Comparison of ENCODE assay signal across 20 cellular contexts in the genomic region with DNA sequence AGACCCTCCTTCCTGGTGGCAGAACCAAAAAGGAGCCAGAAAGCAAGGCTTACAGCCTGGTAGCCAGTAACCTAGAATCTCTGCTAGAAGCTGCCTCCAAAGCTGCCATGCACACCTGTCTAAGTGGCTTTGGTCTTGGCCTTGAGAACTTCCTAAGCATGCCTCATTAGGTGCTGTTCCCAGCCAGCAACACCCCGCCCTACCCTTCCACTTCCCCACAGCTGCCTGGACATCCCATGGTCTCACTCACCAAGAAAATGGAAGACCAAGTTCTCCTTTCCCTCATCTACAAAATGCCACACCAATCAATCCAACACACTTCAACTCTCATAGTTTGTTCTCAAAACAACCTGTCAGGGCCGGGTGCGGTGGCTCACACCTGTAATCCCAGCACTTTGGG. TPM values are rescaled to one million over a fixed set of nuclear protein-coding genes. Genes with fewer than 3 reads are reported as not detected.
DNase-seq lines count a peak whose midpoint lies in the region; ATAC-seq and TF ChIP-seq lines count a peak whose summit lies in the region.
"Had no signal": no experiment of that assay in that cellular context is flagged by ENCODE, and none has a peak within 500 bp of the region (broad histone marks: within the 10 kb centered on the region; RNA-seq: fewer than 3 reads in every experiment).

No MANE protein-coding gene starts in this region.

- H3K27me3 ChIP-seq in left ventricle myocardium inferior (ENCODE audit: low read depth) (no peaks in the 10 kb centered on the region), heart left ventricle (no peaks in the 10 kb centered on the region)
- H3K27me3 ChIP-seq in naive thymus-derived CD4-positive, alpha-beta T cell (ENCODE audit: control insufficient read depth in 2 of 2, insufficient read depth in 2 of 2, low read length in 2 of 2): no peaks in the 10 kb centered on the region

- H3K9me3 Mint-ChIP-seq in chondrocyte (ENCODE audit: low read depth): no peaks in the 10 kb centered on the region
- peaks cover 0 to 2% (median 0%) of the 10 kb centered on the region in 11 donors for H3K9me3 Mint-ChIP-seq in naive thymus-derived CD4-positive, alpha-beta T cell
- H3K9me3 Mint-ChIP-seq: activated T-helper 2 cell treated with anti-CD3 and anti-CD28 coated beads, Interferon-gamma antibody, Interleukin-2, Interleukin-4, amounts not matched to agents 10 μg/mL and 5 μg/mL and 100 μg/mL, durations not matched to agents 14 hours and 24 hours and 36 hours; CD4-positive, alpha-beta memory T cell; central memory CD8-positive, alpha-beta T cell had no signal

- ATAC-seq in heart left ventricle: no peak
- ATAC-seq in naive thymus-derived CD4-positive, alpha-beta T cell: no peak
- no peak for ATAC-seq in GM21390 (IDR thresholded peaks at IDR 0.05; ENCODE audit: unreplicated experiment)
- no peak for ATAC-seq in GM21367 (IDR thresholded peaks at IDR 0.05; ENCODE audit: unreplicated experiment)

- no peaks in the 10 kb centered on the region for H3K9me3 ChIP-seq in left ventricle myocardium inferior (replicated peaks)
- no peaks in the 10 kb centered on the region for H3K9me3 ChIP-seq in heart left ventricle
- H3K9me3 ChIP-seq in naive thymus-derived CD4-positive, alpha-beta T cell (ENCODE audit: control insufficient read depth in 2 of 3, low read length in 3 of 3): no peaks in the 10 kb centered on the region

- 89 to 95% (median 92%) methylated on average over 3 of the region's 3 CpGs for WGBS in heart left ventricle, 4 donors

- peaks cover 46% of the 10 kb centered on the region for H3K4me1 Mint-ChIP-seq in chondrocyte (ENCODE audit: low read depth)
- H3K4me1 Mint-ChIP-seq in naive thymus-derived CD4-positive, alpha-beta T cell: peaks cover 52 to 86% (median 81%) of the 10 kb centered on the region in 7 donors

- peaks cover 1% of the 10 kb centered on the region for H3K36me3 Mint-ChIP-seq in chondrocyte (ENCODE audit: low read depth)
- H3K36me3 Mint-ChIP-seq in naive thymus-derived CD4-positive, alpha-beta T cell: peaks cover 0 to 7% (median 7%) of the 10 kb centered on the region in 5 donors

- H3K36me3 ChIP-seq in left ventricle myocardium inferior: no peaks in the 10 kb centered on the region
- peaks cover 0 to 7% (median 0%) of the 10 kb centered on the region in 9 donors for H3K36me3 ChIP-seq in heart left ventricle
- H3K36me3 ChIP-seq in naive thymus-derived CD4-positive, alpha-beta T cell (ENCODE audit: control insufficient read depth in 2 of 3, insufficient read depth in 3 of 3, low read length in 3 of 3): peaks cover 0 to 6% (median 0%) of the 10 kb centered on the region in 3 experiments

- H3K4me1 ChIP-seq in left ventricle myocardium inferior: peaks cover 98% of the 10 kb centered on the region
- H3K4me1 ChIP-seq in heart left ventricle: peaks cover 4 to 88% (median 66%) of the 10 kb centered on the region in 12 donors
- peaks cover 14 to 15% of the 10 kb centered on the region in 2 donors for H3K4me1 ChIP-seq in naive thymus-derived CD4-positive, alpha-beta T cell (ENCODE audit: control insufficient read depth in 2 of 2, insufficient read depth in 2 of 2, low read length in 2 of 2)

- POLR2A ChIA-PET in naive thymus-derived CD4-positive, alpha-beta T cell (lab: Charles Lee): no interaction called here

- H3K4me3 ChIP-seq in left ventricle myocardium inferior (no peak overlapping the region), heart left ventricle (peak overlapping the region in 1 of 12 donors; percentile 90)
- H3K4me3 ChIP-seq in naive thymus-derived CD4-positive, alpha-beta T cell (ENCODE audit: low read length): no peak overlapping the region
- H3K4me3 ChIP-seq: smooth muscle cell had no signal

- no peak overlapping the region for H3K4me3 Mint-ChIP-seq in chondrocyte (ENCODE audit: unreplicated experiment)
- H3K4me3 Mint-ChIP-seq in naive thymus-derived CD4-positive, alpha-beta T cell: peak overlapping the region in 6 of 10 donors; percentile 5 to 55 (median 36)
- H3K4me3 Mint-ChIP-seq: activated CD4-positive, alpha-beta T cell treated with anti-CD3 and anti-CD28 coated beads, Interleukin-2, amount 10 ng/mL, durations not matched to agents 24 days and 14 days; central memory CD8-positive, alpha-beta T cell had no signal

- CTCF ChIA-PET in naive thymus-derived CD4-positive, alpha-beta T cell (lab: Charles Lee): no interaction called here

- TF ChIP-seq CTCF in left ventricle myocardium inferior (IDR thresholded peaks at IDR 0.05; ENCODE audit: borderline replicate concordance) (no peak), heart left ventricle (IDR thresholded peaks at IDR 0.05) (no peak), chondrocyte (IDR thresholded peaks at IDR 0.05) (no peak)

- H3K27me3 Mint-ChIP-seq in chondrocyte (ENCODE audit: low read depth): no peaks in the 10 kb centered on the region
- H3K27me3 Mint-ChIP-seq in naive thymus-derived CD4-positive, alpha-beta T cell: no peaks in the 10 kb centered on the region
- H3K27me3 Mint-ChIP-seq: activated CD4-positive, alpha-beta T cell treated with anti-CD3 and anti-CD28 coated beads, Interleukin-2, amount 10 ng/mL, durations not matched to agents 24 days and 14 days; CD4-positive, alpha-beta memory T cell; central memory CD8-positive, alpha-beta T cell had no signal

- intact Hi-C loops in left ventricle myocardium inferior (cut with micrococcal nuclease) (no loop called here), heart left ventricle (cut with DNase I) (no loop called here)
- intact Hi-C loops in naive thymus-derived CD4-positive, alpha-beta T cell (cut with micrococcal nuclease): no loop called here

- DNase-seq in left ventricle myocardium inferior (no peak), heart left ventricle (no peak), chondrocyte (ENCODE audit: low spot score) (peak; percentile 27), GM03348 (ENCODE audit: low spot score) (no peak), NCI-H1092 treated with DMSO at 0.1 percent for 48 hours (lab: John Stamatoyannopoulos, UW) (no peak)
- no peak for DNase-seq in naive thymus-derived CD4-positive, alpha-beta T cell
- DNase-seq: activated CD4-positive, alpha-beta T cell treated with anti-CD3 and anti-CD28 coated beads, Interleukin-2, amount 10 ng/mL, durations not matched to agents 24 days and 14 days; amniotic stem cell; CD4-positive, alpha-beta memory T cell; DMS53; effector memory CD4-positive, alpha-beta T cell; NCI-H2029 treated with DMSO at 0.1 percent for 48 hours; NCI-H446 treated with DMSO at 0.1 percent for 48 hours; Right ventricle myocardium superior; stimulated activated CD4-positive, alpha-beta T cell treated with anti-CD3 and anti-CD28 coated beads, Interleukin-4, amount 100 ng/mL, for 24 hours had no signal

- H3K27ac Mint-ChIP-seq in chondrocyte (ENCODE audit: unreplicated experiment): no peak overlapping the region
- H3K27ac Mint-ChIP-seq in naive thymus-derived CD4-positive, alpha-beta T cell: peak overlapping the region in 3 of 9 donors; percentile 28 to 73 (median 61)
- H3K27ac Mint-ChIP-seq: activated CD4-positive, alpha-beta T cell treated with anti-CD3 and anti-CD28 coated beads, Interleukin-2, amount 10 ng/mL, durations not matched to agents 24 days and 14 days; activated T-helper 2 cell treated with anti-CD3 and anti-CD28 coated beads, Interferon-gamma antibody, Interleukin-2, Interleukin-4, amounts not matched to agents 10 μg/mL and 5 μg/mL and 100 μg/mL, durations not matched to agents 14 hours and 24 hours and 36 hours had no signal

- peak overlapping the region; percentile 49 for H3K27ac ChIP-seq in left ventricle myocardium inferior (replicated peaks)
- peak overlapping the region in 3 of 12 donors; percentile 9 to 97 (median 30) for H3K27ac ChIP-seq in heart left ventricle
- no peak overlapping the region for H3K27ac ChIP-seq in naive thymus-derived CD4-positive, alpha-beta T cell (ENCODE audit: low read depth, low read length)

- no peak for TF ChIP-seq POLR2A in heart left ventricle (IDR thresholded peaks at IDR 0.05)

RNA-seq across cellular contexts. Expression of a gene that starts 4.2 kb away (rescaled TPM):
- 1,672 TPM for total RNA-seq in left ventricle myocardium inferior
- total RNA-seq in heart left ventricle: 1,000 to 10,000 TPM; 1,282 to 2,171 (median 1,665) TPM
- polyA plus RNA-seq in heart left ventricle: 1,000 to 10,000 TPM in 1 of 2 donors, 100 to 1,000 TPM in 1; 454 to 1,132 TPM
- 963 to 1,130 TPM (median 970 TPM) in 3 replicates for total RNA-seq in chondrocyte
- total RNA-seq in naive thymus-derived CD4-positive, alpha-beta T cell: 1,000 to 10,000 TPM in 1 of 5 experiments, 100 to 1,000 TPM in 4; 153 to 1,163 (median 266) TPM
- polyA plus RNA-seq in naive thymus-derived CD4-positive, alpha-beta T cell: 100 to 1,000 TPM; 421 to 506 TPM
